Comparison of ENCODE assay signal across 1 cellular context in genomic region chr2:10332402-10333246, GRCh38.
TF ChIP-seq lines count a peak whose summit lies in the region.

No MANE protein-coding gene starts in this region.

TF ChIP-seq in K562, 482 proteins besides CTCF, POLR2A, EP300 and RAD21 (continued from another document):
- TF ChIP-seq VEZF1 (CRISPR knock-in tag; IDR thresholded peaks at IDR 0.05) (0 out of 2 replicates have a peak, but pooled peaks have one; percentile 12), GATA2 (CRISPR knock-in tag; IDR thresholded peaks at IDR 0.05) (peak; percentile 44; the same call in 1 of the 2 replicates), ZNF551 (CRISPR knock-in tag; IDR thresholded peaks at IDR 0.05) (no peak), NKRF (IDR thresholded peaks at IDR 0.05; ENCODE audit: borderline replicate concordance) (no peak), ZNF699 (CRISPR knock-in tag; IDR thresholded peaks at IDR 0.05; ENCODE audit: insufficient replicate concordance) (no peak), FOXK1 (CRISPR knock-in tag; IDR thresholded peaks at IDR 0.05; ENCODE audit: borderline replicate concordance) (no peak), CEBPZ (IDR thresholded peaks at IDR 0.05; ENCODE audit: borderline replicate concordance, low read depth, low read length) (no peak), ZNF79 (CRISPR knock-in tag; IDR thresholded peaks at IDR 0.05; ENCODE audit: low read depth) (no peak), MEF2A (IDR thresholded peaks at IDR 0.05; ENCODE audit: control insufficient read depth, low read depth, low read length) (no peak), KLF16 (IDR thresholded peaks at IDR 0.05) (peak; percentile 17; the same call in 1 of the 2 replicates), NCOR1 (IDR thresholded peaks at IDR 0.05) (no peak), SREBF1 (IDR thresholded peaks at IDR 0.05; ENCODE audit: borderline replicate concordance, low read depth, low read length) (no peak), FOSL1 (tag; conservative IDR thresholded peaks at IDR 0.05) (0 out of 2 replicates have a peak, but pooled peaks have one; percentile 17), BCOR (IDR thresholded peaks at IDR 0.05) (peak; percentile 31; the same call in 1 of the 2 replicates), RB1 (IDR thresholded peaks at IDR 0.05; ENCODE audit: low read depth) (no peak), CC2D1A (IDR thresholded peaks at IDR 0.05) (no peak), SMARCA4 (IDR thresholded peaks at IDR 0.05) (peak; percentile 65), SMARCE1 (IDR thresholded peaks at IDR 0.05) (peak; percentile 36), TEAD1 (CRISPR knock-in tag; IDR thresholded peaks at IDR 0.05) (no peak), NFRKB (IDR thresholded peaks at IDR 0.05; ENCODE audit: low read depth) (no peak), ZNF395 (CRISPR knock-in tag; IDR thresholded peaks at IDR 0.05) (0 out of 2 replicates have a peak, but pooled peaks have one; percentile 33), MXI1 (IDR thresholded peaks at IDR 0.05; ENCODE audit: low read depth, low read length) (no peak), ZNF175 (CRISPR knock-in tag; IDR thresholded peaks at IDR 0.05; ENCODE audit: low read depth) (no peak), DIDO1 (tag; IDR thresholded peaks at IDR 0.05; ENCODE audit: low read depth) (no peak), MTA1 (IDR thresholded peaks at IDR 0.05; ENCODE audit: borderline replicate concordance) (0 out of 2 replicates have a peak, but pooled peaks have one; percentile 35), ZKSCAN8 (CRISPR knock-in tag; IDR thresholded peaks at IDR 0.05) (no peak)
